Comparison of ENCODE assay signal across 7 cellular contexts in the genomic region with DNA sequence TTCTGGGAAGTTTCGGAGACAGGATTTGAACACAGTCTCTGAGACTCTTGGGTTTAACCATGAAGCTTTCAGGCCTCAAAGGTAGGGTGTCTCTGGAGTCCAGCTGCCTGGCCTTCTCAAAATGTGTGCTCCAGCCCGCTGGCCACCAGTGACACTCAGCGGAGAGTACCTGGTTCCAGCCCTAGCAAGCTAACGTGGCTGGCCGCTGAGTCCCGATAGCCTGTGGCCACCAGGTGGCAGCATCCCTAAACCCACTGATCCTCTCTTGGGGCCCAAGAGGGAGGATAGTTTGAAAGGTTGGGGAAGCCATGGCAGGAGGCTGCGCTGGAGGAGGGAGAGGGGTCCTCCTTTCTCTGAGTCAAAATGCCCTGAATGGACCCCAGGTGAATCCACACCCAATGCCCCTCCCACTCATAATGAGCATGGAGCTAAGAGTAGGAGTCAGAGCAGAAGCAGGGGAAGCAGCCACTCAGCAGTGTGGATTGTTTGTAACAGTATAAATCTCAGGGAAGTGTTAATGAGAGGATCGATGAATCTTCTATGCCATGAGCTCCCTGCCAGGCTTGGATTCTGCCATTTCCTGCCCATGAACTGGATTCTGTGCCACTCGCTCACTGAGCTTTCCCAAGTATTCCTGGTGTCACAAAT.
A peak's percentile ranks its signal among the peaks of the same experiment; 100 is the strongest.
DNase-seq lines count a peak whose midpoint lies in the region; TF ChIP-seq lines count a peak whose summit lies in the region.

No MANE protein-coding gene starts in this region.

- H3K27ac ChIP-seq in HEK293 (ENCODE audit: extremely low read depth, low read depth, low read length): no peak overlapping the region

- POLR2A ChIA-PET in HEK293 (lab: Yijun Ruan, JAX): no interaction called here

- DNase-seq in NCI-H1048 (lab: John Stamatoyannopoulos, UW): peak; percentile 2
- DNase-seq in UCSD-AML1 (lab: John Stamatoyannopoulos, UW; ENCODE audit: unreplicated experiment): peak; percentile 75
- DNase-seq in T47D (ENCODE audit: low read depth in 1 of 2, low spot score in 1 of 2): peak; percentile 79
- peak; percentile 29 for DNase-seq in kidney glomerular epithelial cell (lab: John Stamatoyannopoulos, UW)
- DNase-seq in stimulated activated CD4-positive, alpha-beta T cell treated with anti-CD3 and anti-CD28 coated beads, Interleukin-4, amount 100 ng/mL, for 24 hours: peak; percentile 58

- TF ChIP-seq CTCF in GM12875 (IDR thresholded peaks at IDR 0.05; ENCODE audit: borderline replicate concordance, insufficient read depth, low read depth, low read length) (peak; percentile 93), HEK293 (tag by site-specific recombination; IDR thresholded peaks at IDR 0.05) (peak; percentile 75)

- no peaks in the 10 kb centered on the region for H3K9me3 ChIP-seq in HEK293 (ENCODE audit: control insufficient read depth, insufficient read depth, low read depth, low read length)

- H3K4me1 ChIP-seq in HEK293 (ENCODE audit: control insufficient read depth, insufficient read depth, low read length): no peaks in the 10 kb centered on the region

- in situ Hi-C loops in T47D (cut with HindIII; ENCODE audit: low pct_unique_long_range_greater_than_20kb, low sequenced_read_pairs): no loop called here

- no peak overlapping the region for H3K4me3 ChIP-seq in GM12875 (ENCODE audit: low read depth, low read length)
- H3K4me3 ChIP-seq in HEK293 (ENCODE audit: low read depth, low read length): no peak overlapping the region

- H3K36me3 ChIP-seq in HEK293 (ENCODE audit: control insufficient read depth in 2 of 2, insufficient read depth in 1 of 2, low read length in 2 of 2): no peaks in the 10 kb centered on the region

- CTCF ChIA-PET in HEK293 (lab: Yijun Ruan, JAX): interaction anchor here (0.6 to 14.5 kb wide), 59 partner anchors 9 to 1316 kb away, joined by 3 to 853 read pairs (median 4); partner anchors contain the start of genes DCANP1, MACROH2A1 and SLC25A48

TF ChIP-seq in HEK293, 187 proteins besides CTCF, POLR2A, EP300 and RAD21:
- TF ChIP-seq ZNF660 (tag by site-specific recombination; IDR thresholded peaks at IDR 0.05) (0 out of 2 replicates have a peak, but pooled peaks have one; percentile 13), ZNF792 (tag by site-specific recombination; IDR thresholded peaks at IDR 0.05) (no peak), BCL6B (tag by site-specific recombination; IDR thresholded peaks at IDR 0.05) (no peak), ZNF324 (tag by site-specific recombination; IDR thresholded peaks at IDR 0.05) (0 out of 2 replicates have a peak, but pooled peaks have one; percentile 26), ZSCAN30 (tag by site-specific recombination; IDR thresholded peaks at IDR 0.05) (peak; percentile 64; the same call in 1 of the 2 replicates), ZBTB17 (tag by site-specific recombination; IDR thresholded peaks at IDR 0.05) (peak; percentile 66), GLI2 (tag by site-specific recombination; IDR thresholded peaks at IDR 0.05; ENCODE audit: borderline replicate concordance, low read depth) (no peak), ZNF2 (tag by site-specific recombination; IDR thresholded peaks at IDR 0.05) (peak; percentile 37; the same call in 1 of the 2 replicates), ZNF549 (tag by site-specific recombination; IDR thresholded peaks at IDR 0.05) (no peak), ZNF529 (tag by site-specific recombination; IDR thresholded peaks at IDR 0.05; ENCODE audit: insufficient replicate concordance) (no peak), ZNF121 (tag by site-specific recombination; IDR thresholded peaks at IDR 0.05) (no peak), ZNF23 (tag by site-specific recombination; IDR thresholded peaks at IDR 0.05; ENCODE audit: borderline replicate concordance) (no peak), ZNF791 (tag by site-specific recombination; IDR thresholded peaks at IDR 0.05) (no peak), GLIS1 (tag by site-specific recombination; IDR thresholded peaks at IDR 0.05) (no peak), ZNF654 (tag by site-specific recombination; IDR thresholded peaks at IDR 0.05; ENCODE audit: low read depth) (peak; percentile 49)
- TF ChIP-seq, protein P1, sequence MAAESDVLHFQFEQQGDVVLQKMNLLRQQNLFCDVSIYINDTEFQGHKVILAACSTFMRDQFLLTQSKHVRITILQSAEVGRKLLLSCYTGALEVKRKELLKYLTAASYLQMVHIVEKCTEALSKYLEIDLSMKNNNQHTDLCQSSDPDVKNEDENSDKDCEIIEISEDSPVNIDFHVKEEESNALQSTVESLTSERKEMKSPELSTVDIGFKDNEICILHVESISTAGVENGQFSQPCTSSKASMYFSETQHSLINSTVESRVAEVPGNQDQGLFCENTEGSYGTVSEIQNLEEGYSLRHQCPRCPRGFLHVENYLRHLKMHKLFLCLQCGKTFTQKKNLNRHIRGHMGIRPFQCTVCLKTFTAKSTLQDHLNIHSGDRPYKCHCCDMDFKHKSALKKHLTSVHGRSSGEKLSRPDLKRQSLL (tag by site-specific recombination; IDR thresholded peaks at IDR 0.05): no peak

Comparison
In these comparisons a context has a peak if more than half of its experiments do, and no peak if none do; other contexts are left out.
1. DNase-seq: peak in every context shown above with its lines; median percentile 79 in T47D; 75 in UCSD-AML1; 58 in stimulated activated CD4-positive, alpha-beta T cell treated with anti-CD3 and anti-CD28 coated beads, Interleukin-4, amount 100 ng/mL, for 24 hours; 29 in kidney glomerular epithelial cell; 2 in NCI-H1048.